18 cellular contexts compared by ENCODE assay signal in genomic region chr5:178380086-178380485, GRCh38.
"Had no signal": no experiment of that assay in that cellular context is flagged by ENCODE, and none has a peak within 500 bp of the region (broad histone marks: within the 10 kb centered on the region; RNA-seq: fewer than 3 reads in every experiment).

No MANE protein-coding gene starts in this region.

- H3K9me3 ChIP-seq: SK-N-SH had no signal

- H3K9ac ChIP-seq: SK-N-SH had no signal

- DNase-seq: KBM-7, MV-4-11, NCI-H1092, NCI-H1105 treated with DMSO at 0.1 percent for 48 hours, NCI-H1417 treated with DMSO at 0.1 percent for 48 hours, NCI-H146, NCI-H1694 treated with DMSO at 0.1 percent for 48 hours, NCI-H1930, NCI-H2081, NCI-H2107, NCI-H2227 treated with DMSO at 0.1 percent for 48 hours, NCI-H524, NCI-H526 treated with DMSO at 0.1 percent for 48 hours, NCI-H748 treated with DMSO at 0.1 percent for 48 hours, RPMI8226, SHP77, SK-N-SH, SW 1271 had no signal

- H3K4me2 ChIP-seq: SK-N-SH had no signal
